ENCODE assay signal across 9 cellular contexts in genomic region chr11:33723238-33723881, GRCh38. TPM values are rescaled to one million over a fixed set of nuclear protein-coding genes. Genes with fewer than 3 reads are reported as not detected.
DNase-seq lines count a peak whose midpoint lies in the region; ATAC-seq and TF ChIP-seq lines count a peak whose summit lies in the region.
"Had no signal": no experiment of that assay in that cellular context is flagged by ENCODE, and none has a peak within 500 bp of the region (broad histone marks: within the 10 kb centered on the region; RNA-seq: fewer than 3 reads in every experiment).

No MANE protein-coding gene starts in this region.

- no peaks in the 10 kb centered on the region for H4K20me1 ChIP-seq in mammary epithelial cell (ENCODE audit: insufficient read depth, low read length)

- peak overlapping the region; percentile 65 for H3K9ac ChIP-seq in mammary epithelial cell (ENCODE audit: insufficient read depth, low read length)

- H3K27me3 Mint-ChIP-seq in Calu3 (ENCODE audit: unreplicated experiment) = no peaks in the 10 kb centered on the region

- no peak for DNase-seq in Calu3
- DNase-seq in KBM-7 = peak; percentile 79
- DNase-seq in mammary epithelial cell = peak; percentile 89
- no peak for DNase-seq in lung (ENCODE audit: low spot score)
- DNase-seq in COR-L47 (lab: John Stamatoyannopoulos, UW) = no peak
- no peak for DNase-seq in SK-N-DZ (ENCODE audit: low spot score)

- no peaks in the 10 kb centered on the region for H3K9me3 Mint-ChIP-seq in Calu3 (ENCODE audit: low read depth, unreplicated experiment)

- in situ Hi-C loops in KBM-7 (cut with MboI; ENCODE audit: low pct_unique_long_range_greater_than_20kb, low sequenced_read_pairs) (no loop called here), mammary epithelial cell (cut with MboI; ENCODE audit: low sequenced_read_pairs in 2 of 2) (no loop called here)

- peaks cover 33% of the 10 kb centered on the region for H3K36me3 ChIP-seq in mammary epithelial cell (ENCODE audit: insufficient read depth, low read length)
- H3K36me3 ChIP-seq in lung (ENCODE audit: control insufficient read depth in 2 of 2, insufficient read depth in 2 of 2, low read length in 2 of 2) = peaks cover 16 to 18% of the 10 kb centered on the region in 2 donors

- peaks cover 94% of the 10 kb centered on the region for H3K4me1 Mint-ChIP-seq in Calu3 (ENCODE audit: low read depth, unreplicated experiment)

- H3K79me2 ChIP-seq in mammary epithelial cell (ENCODE audit: insufficient read depth, low read length) = peaks cover 97% of the 10 kb centered on the region

- dilution Hi-C loops in mammary epithelial cell (cut with HindIII; ENCODE audit: low sequenced_read_pairs) = no loop called here

- H3K4me1 ChIP-seq in mammary epithelial cell (ENCODE audit: insufficient read depth, low read length) (peaks cover 74% of the 10 kb centered on the region), lung (ENCODE audit: control insufficient read depth in 2 of 2, insufficient read depth in 2 of 2, low read length in 2 of 2) (peaks cover 27 to 42% of the 10 kb centered on the region in 2 donors)

- H3K4me3 ChIP-seq in mammary epithelial cell (replicated peaks in 1 of 3; ENCODE audit: insufficient read depth in 1 of 3, low read depth in 2 of 3, low read length in 3 of 3) = no peak overlapping the region
- H3K4me3 ChIP-seq in lung = no peak overlapping the region
- H3K4me3 ChIP-seq: cardiac muscle cell had no signal

- WGBS in mammary epithelial cell (ENCODE audit: low coverage, missing lambda C conversion rate) = 47% methylated on average over 4 of the region's 6 CpGs
- WGBS in lung, 2 donors = 33 to 40% methylated on average over 6 of the region's 6 CpGs

- peaks cover 97% of the 10 kb centered on the region for H3K36me3 Mint-ChIP-seq in Calu3 (ENCODE audit: insufficient read depth, unreplicated experiment)

- peak overlapping the region; percentile 19 for H3K4me2 ChIP-seq in mammary epithelial cell (ENCODE audit: insufficient read depth, low read depth, low read length)

- no peaks in the 10 kb centered on the region for H3K9me3 ChIP-seq in mammary epithelial cell (replicated peaks; ENCODE audit: insufficient read depth, low read length)
- no peaks in the 10 kb centered on the region for H3K9me3 ChIP-seq in lung (ENCODE audit: control insufficient read depth in 2 of 2, insufficient read depth in 1 of 2, low read length in 1 of 2)

- H2AFZ ChIP-seq in mammary epithelial cell (ENCODE audit: low read depth, low read length) = no peak overlapping the region

- peak overlapping the region; percentile 83 for H3K27ac Mint-ChIP-seq in Calu3 (ENCODE audit: unreplicated experiment)

- BruUV-seq in Calu3 (replicated peaks; lab: Mats Ljungman, UMichigan) = no TSS peak
- no TSS peak for BruUV-seq in mammary epithelial cell (replicated peaks; lab: Mats Ljungman, UMichigan)

- TF ChIP-seq CTCF in Calu3 (IDR thresholded peaks at IDR 0.05; ENCODE audit: unreplicated experiment) (no peak), mammary epithelial cell (conservative IDR thresholded peaks at IDR 0.05 in 1 of 2, IDR thresholded peaks at IDR 0.05 in 1 of 2; ENCODE audit: extremely low read depth in 1 of 2, insufficient read depth in 1 of 2, low read depth in 1 of 2, low read length in 2 of 2) (no peak), lung (IDR thresholded peaks at IDR 0.05; ENCODE audit: control extremely low read depth, extremely low read depth) (no peak)

- H3K4me3 Mint-ChIP-seq in Calu3 (ENCODE audit: low read depth, unreplicated experiment) = peak overlapping the region; percentile 49

- intact Hi-C loops in Calu3 (cut with micrococcal nuclease; ENCODE audit: unreplicated experiment) (no loop called here), mammary epithelial cell (cut with micrococcal nuclease) (no loop called here)

- H3K27me3 ChIP-seq in mammary epithelial cell (ENCODE audit: insufficient read depth, low read length) (no peaks in the 10 kb centered on the region), lung (ENCODE audit: control insufficient read depth, insufficient read depth) (no peaks in the 10 kb centered on the region)
- H3K27me3 ChIP-seq: cardiac muscle cell had no signal

- H3K27ac ChIP-seq in mammary epithelial cell (ENCODE audit: insufficient read depth, low read depth, low read length) (peak overlapping the region; percentile 94), lung (ENCODE audit: low read depth in 1 of 2, low read length in 1 of 2) (peak overlapping the region; percentile 94 to 95)

- CTCF ChIA-PET in Calu3 (lab: Charles Lee) (interaction anchor here (0.7 to 1.0 kb wide), 3 partner anchors 9 to 16 kb away, joined by 3 read pairs; no protein-coding TSS in a partner anchor), mammary epithelial cell (lab: Charles Lee; ENCODE audit: low non-redundant PET) (no interaction called here)

- ATAC-seq in lung (ENCODE audit: insufficient read depth, low FRiP score) (peak; percentile 70), GM19035 (IDR thresholded peaks at IDR 0.05; ENCODE audit: unreplicated experiment) (no peak), GM18861 (IDR thresholded peaks at IDR 0.05; ENCODE audit: unreplicated experiment) (no peak)

RNA-seq across cellular contexts. Expression of gene CD59, which starts 12.9 kb away (rescaled TPM):
- total RNA-seq in Calu3 (2022) (1,185 and 1,281 TPM in 2 replicates), mammary epithelial cell (1,000 to 10,000 TPM; 1,038 to 1,326 TPM), lung (100 to 1,000 TPM; 457 to 833 TPM)
- polyA plus RNA-seq in mammary epithelial cell (1,397 TPM), lung (100 to 1,000 TPM; 215 to 620 TPM)
- polyA minus RNA-seq in mammary epithelial cell = 796 TPM
- 64.3 and 72.3 TPM in 2 replicates for polyA plus RNA-seq in SK-N-DZ (2014; cell fraction: cytosol; rRNA removed)
- 30.6 and 41.2 TPM in 2 replicates for polyA plus RNA-seq in SK-N-DZ (2014; cell fraction: nucleus; rRNA removed)

RNA-seq across cellular contexts. Expression of gene C11orf91, which starts 22.7 kb away (rescaled TPM):
- 5.8 and 7.6 TPM in 2 replicates for total RNA-seq in Calu3 (2022)
- total RNA-seq in mammary epithelial cell = 1 to 10 TPM in 1 of 2 donors, not detected in 1; 7.6 TPM
- 0.08 TPM for polyA plus RNA-seq in mammary epithelial cell
- not detected for polyA minus RNA-seq in mammary epithelial cell
- total RNA-seq in lung = 1 to 10 TPM in 1 of 2 donors, not detected in 1; 3.6 TPM
- polyA plus RNA-seq in lung = under 1 TPM in 1 of 2 donors, not detected in 1; 0.58 TPM
- polyA plus RNA-seq in SK-N-DZ (2014; cell fraction: cytosol; rRNA removed) = not detected in 2 replicates
- polyA plus RNA-seq in SK-N-DZ (2014; cell fraction: nucleus; rRNA removed) = not detected in 2 replicates
- total RNA-seq: cardiac muscle cell had no signal

RNA-seq across cellular contexts. Expression of gene FBXO3, which starts 51.0 kb away (rescaled TPM):
- total RNA-seq in Calu3 (2022) (24.3 and 27.8 TPM in 2 replicates), mammary epithelial cell (10 to 100 TPM; 27.6 to 44.8 TPM), lung (10 to 100 TPM; 23.0 to 46.4 TPM)
- polyA plus RNA-seq in mammary epithelial cell (33.0 TPM), lung (10 to 100 TPM; 13.6 to 23.8 TPM)
- 44.2 TPM for polyA minus RNA-seq in mammary epithelial cell
- polyA plus RNA-seq in SK-N-DZ (2014; cell fraction: cytosol; rRNA removed) = 41.3 and 45.7 TPM in 2 replicates
- 28.2 and 42.0 TPM in 2 replicates for polyA plus RNA-seq in SK-N-DZ (2014; cell fraction: nucleus; rRNA removed)

Comparison
In these comparisons a context has a peak if more than half of its experiments do, and no peak if none do; other contexts are left out.
1. DNase-seq: peak in KBM-7 (single experiment) and mammary epithelial cell (single experiment); none in Calu3 (single experiment), lung (single experiment), COR-L47 (single experiment) and SK-N-DZ (single experiment).